ENCODE assay signal across 1 cellular context in the genomic region with DNA sequence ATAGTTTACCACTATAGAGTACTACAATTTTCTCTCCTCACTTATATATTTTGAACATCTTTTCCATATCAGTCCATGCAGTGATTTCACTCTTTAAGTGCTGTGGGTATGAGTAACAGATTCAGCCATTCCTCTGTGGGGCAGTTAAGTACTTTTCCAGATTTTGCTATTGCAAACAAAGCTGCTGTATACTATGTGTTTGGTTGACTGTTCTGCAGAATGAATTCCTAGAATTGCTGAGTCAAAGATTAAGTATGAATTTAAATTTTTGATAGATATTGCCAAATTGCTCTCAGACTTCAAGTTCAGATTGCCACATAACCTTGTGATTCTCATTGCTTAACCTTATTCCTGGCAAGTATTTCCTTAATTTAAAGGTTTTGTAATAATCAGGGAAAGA.
A peak's percentile ranks its signal among the peaks of the same experiment; 100 is the strongest.
TF ChIP-seq lines count a peak whose summit lies in the region.

No MANE protein-coding gene starts in this region.

TF ChIP-seq in IMR-90, 13 proteins besides CTCF, POLR2A, EP300 and RAD21:
- TF ChIP-seq MAZ (IDR thresholded peaks at IDR 0.05; ENCODE audit: borderline replicate concordance, low read depth, low read length), result no peak
- no peak for TF ChIP-seq RFX5 (IDR thresholded peaks at IDR 0.05; ENCODE audit: low read depth, low read length)
- peak; percentile 98 for TF ChIP-seq CEBPB (IDR thresholded peaks at IDR 0.05; ENCODE audit: low read depth, low read length)
- TF ChIP-seq NFE2L2 (IDR thresholded peaks at IDR 0.05; ENCODE audit: low read depth, low read length), result peak; percentile 30; the same call in 1 of the 2 replicates
- peak; percentile 93 for TF ChIP-seq MAFK (IDR thresholded peaks at IDR 0.05; ENCODE audit: low read depth, low read length)
- 0 out of 2 replicates have a peak, but pooled peaks have one; percentile 28 for TF ChIP-seq FOS (IDR thresholded peaks at IDR 0.05; ENCODE audit: low read depth, low read length)
TF ChIP-seq in IMR-90: peak in this region for 4.
